In genomic region chr15:67104453-67104852, GRCh38 we compare ENCODE assay signal across 11 cellular contexts. TPM values are rescaled to one million over a fixed set of nuclear protein-coding genes. Genes with fewer than 3 reads are reported as not detected.
DNase-seq lines count a peak whose midpoint lies in the region; ATAC-seq, FAIRE-seq and TF ChIP-seq lines count a peak whose summit lies in the region.
"Had no signal": no experiment of that assay in that cellular context is flagged by ENCODE, and none has a peak within 500 bp of the region (broad histone marks: within the 10 kb centered on the region; RNA-seq: fewer than 3 reads in every experiment).

No MANE protein-coding gene starts in this region.

- no peaks in the 10 kb centered on the region for H3K9me3 Mint-ChIP-seq in activated T-cell treated with anti-CD3 and anti-CD28 coated beads, Interleukin-2, amount 50 U/mL, for 24 hours

- DNase-seq in activated T-cell treated with anti-CD3 and anti-CD28 coated beads, Interleukin-2, amount 50 U/mL, for 24 hours, result no peak
- DNase-seq in activated T-cell treated with anti-CD3 and anti-CD28 coated beads, Interleukin-2, amount 50 U/mL, for 48 hours, result no peak
- DNase-seq in tibial artery (no peak), H54 (ENCODE audit: insufficient read length, low spot score) (no peak), ACHN (no peak)
- DNase-seq: stimulated activated naive CD4-positive, alpha-beta T cell treated with Interleukin-2 at 50 U/mL for 16 hours had no signal

- no peaks in the 10 kb centered on the region for H3K27me3 ChIP-seq in mucosa of rectum (ENCODE audit: control insufficient read depth in 2 of 2, insufficient read depth in 2 of 2, low read length in 2 of 2)
- no peaks in the 10 kb centered on the region for H3K27me3 ChIP-seq in tibial artery

- peak overlapping the region; percentile 21 for H3K27ac ChIP-seq in adipose tissue (ENCODE audit: low read depth, low read length)
- H3K27ac ChIP-seq in mucosa of rectum (ENCODE audit: low read depth in 2 of 2, low read length in 2 of 2), result peak overlapping the region; percentile 60 to 78
- peak overlapping the region; percentile 58 to 61 for H3K27ac ChIP-seq in tibial artery

- H3K9ac ChIP-seq in mucosa of rectum (ENCODE audit: low read depth in 1 of 2, low read length in 2 of 2), result no peak overlapping the region

- no peak for FAIRE-seq in H54 (lab: Jason Lieb, UNC)
- FAIRE-seq: frontal cortex had no signal

- H3K27ac Mint-ChIP-seq in activated T-cell treated with anti-CD3 and anti-CD28 coated beads, Interleukin-2, amount 50 U/mL, for 24 hours, result no peak overlapping the region

- in situ Hi-C loops in ACHN (cut with HindIII; ENCODE audit: low pct_ligation_motif_present, low pct_unique_long_range_greater_than_20kb, low sequenced_read_pairs), result no loop called here

- peak overlapping the region; percentile 60 for H3K4me3 Mint-ChIP-seq in activated T-cell treated with anti-CD3 and anti-CD28 coated beads, Interleukin-2, amount 50 U/mL, for 24 hours

- WGBS in adipose tissue, 3 donors, result 16 to 43% (median 28%) methylated on average over 8 of the region's 8 CpGs

- no peak for TF ChIP-seq CTCF in tibial artery (IDR thresholded peaks at IDR 0.05)

- TF ChIP-seq POLR2A in H54 (IDR thresholded peaks at IDR 0.05; ENCODE audit: low read depth, low read length), result no peak

- peaks cover 20% of the 10 kb centered on the region for H3K36me3 Mint-ChIP-seq in activated T-cell treated with anti-CD3 and anti-CD28 coated beads, Interleukin-2, amount 50 U/mL, for 24 hours (ENCODE audit: low read depth)

- H3K9me3 ChIP-seq in mucosa of rectum (ENCODE audit: control insufficient read depth in 2 of 2, low read length in 2 of 2), result no peaks in the 10 kb centered on the region
- H3K9me3 ChIP-seq in tibial artery, result no peaks in the 10 kb centered on the region

- no peaks in the 10 kb centered on the region for H3K27me3 Mint-ChIP-seq in activated T-cell treated with anti-CD3 and anti-CD28 coated beads, Interleukin-2, amount 50 U/mL, for 24 hours

- H3K36me3 ChIP-seq in mucosa of rectum (ENCODE audit: control insufficient read depth in 2 of 2, insufficient read depth in 2 of 2, low read length in 2 of 2) (no peaks in the 10 kb centered on the region), tibial artery (no peaks in the 10 kb centered on the region)

- H3K4me3 ChIP-seq in mucosa of rectum (ENCODE audit: low read length in 2 of 2) (no peak overlapping the region), tibial artery (no peak overlapping the region)
- H3K4me3 ChIP-seq: lung had no signal

- H3K4me1 ChIP-seq in mucosa of rectum (ENCODE audit: control insufficient read depth in 2 of 2, insufficient read depth in 2 of 2, low read length in 2 of 2) (peaks cover 43 to 57% of the 10 kb centered on the region in 2 donors), tibial artery (peaks cover 10 to 58% (median 47%) of the 10 kb centered on the region in 4 donors)

- intact Hi-C loops in tibial artery (cut with DNase I; ENCODE audit: low total_unique reads), result no loop called here

- peaks cover 22% of the 10 kb centered on the region for H3K4me1 Mint-ChIP-seq in activated T-cell treated with anti-CD3 and anti-CD28 coated beads, Interleukin-2, amount 50 U/mL, for 24 hours (ENCODE audit: low read depth)

- ATAC-seq in HG03520 (IDR thresholded peaks at IDR 0.05; ENCODE audit: unreplicated experiment), result no peak

RNA-seq across cellular contexts. Expression of gene SMAD3, which starts 39.1 kb away (rescaled TPM):
- 10 to 100 TPM in 2 of 3 donors, 1 to 10 TPM in 1; 8.5 to 45.3 (median 27.7) TPM for polyA plus RNA-seq in adipose tissue
